ENCODE assay signal across 8 cellular contexts in the genomic region with DNA sequence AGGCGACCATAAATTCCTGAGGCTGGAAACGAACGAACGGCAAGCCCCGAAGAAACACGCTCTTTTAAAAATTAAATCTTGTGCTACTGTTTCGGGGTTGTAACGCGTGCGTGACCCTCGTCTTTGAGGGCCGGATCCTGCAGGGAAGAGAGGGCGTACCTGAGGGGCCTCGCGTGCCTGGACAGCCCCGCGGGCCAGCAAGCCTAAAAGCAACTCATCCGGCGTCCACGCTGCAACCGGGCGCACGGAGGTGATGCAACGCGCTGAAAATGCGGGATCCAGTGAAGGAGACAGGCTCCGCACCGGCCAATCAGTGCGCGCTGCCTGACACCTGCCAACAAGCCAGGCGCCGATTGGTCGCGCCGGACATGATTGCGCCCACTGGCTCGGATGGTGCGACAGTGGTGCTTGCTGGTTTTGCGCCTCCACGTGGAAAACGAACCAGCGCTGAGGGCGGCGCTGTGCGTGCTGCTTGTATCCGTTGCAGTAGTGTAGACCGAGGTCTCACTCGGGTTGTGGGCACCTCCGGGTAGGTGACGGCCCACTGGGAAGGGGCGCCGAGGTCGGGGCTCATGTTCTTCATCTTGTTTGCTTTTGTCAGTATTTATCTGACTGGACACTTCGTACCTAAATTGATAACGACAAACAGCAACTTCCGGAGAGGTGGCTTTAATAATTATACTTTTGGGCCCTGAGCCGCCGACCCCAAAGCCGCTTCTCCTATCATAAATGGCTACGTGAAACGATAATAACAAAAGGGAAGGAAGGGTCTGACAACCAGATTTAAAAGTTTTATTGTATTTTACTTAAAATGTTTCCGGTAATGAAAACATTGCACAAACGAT. TPM values are rescaled to one million over a fixed set of nuclear protein-coding genes. Genes with fewer than 3 reads are reported as not detected.
A peak's percentile ranks its signal among the peaks of the same experiment; 100 is the strongest.
DNase-seq lines count a peak whose midpoint lies in the region; ATAC-seq and TF ChIP-seq lines count a peak whose summit lies in the region.

A gene (minus strand): TSS at position 246 of the 845 bp plus-strand sequence. CDS start 4,278 bp downstream, outside the sequence.

- WGBS in aorta, 2 donors, result 0% methylated on average over 63 of the region's 63 CpGs

- peak within 1 kb of the TSS; percentile 80 for H3K27ac ChIP-seq in rectal smooth muscle tissue (ENCODE audit: low read depth, low read length)
- H3K27ac ChIP-seq in aorta (ENCODE audit: low read depth in 1 of 2, low read length in 2 of 2), result peak within 1 kb of the TSS in 1 of 2 donors; percentile 62

- intact Hi-C loops in aorta (cut with DNase I), result no loop called here

- in situ Hi-C loops in astrocyte of the cerebellum (cut with HindIII; ENCODE audit: low sequenced_read_pairs), result no loop called here

- TF ChIP-seq CTCF in astrocyte of the cerebellum (IDR thresholded peaks at IDR 0.05; ENCODE audit: low read depth, low read length, missing control alignments), result peak; percentile 27

- ATAC-seq in GM18508 (IDR thresholded peaks at IDR 0.05; ENCODE audit: insufficient read depth, unreplicated experiment) (peak; percentile 64), HG03025 (IDR thresholded peaks at IDR 0.05; ENCODE audit: low FRiP score, unreplicated experiment) (peak; percentile 94), aorta (ENCODE audit: low FRiP score) (peak; percentile 100)

- H3K4me3 ChIP-seq in astrocyte of the cerebellum (ENCODE audit: low read depth, low read length) (peak within 1 kb of the TSS; percentile 82), rectal smooth muscle tissue (ENCODE audit: low read length) (peak within 1 kb of the TSS; percentile 97), aorta (ENCODE audit: low read length in 2 of 2) (peak within 1 kb of the TSS; percentile 73 to 94)

- H3K27me3 ChIP-seq in rectal smooth muscle tissue (ENCODE audit: control insufficient read depth, insufficient read depth, low read length) (no peaks in the 10 kb centered on the region), aorta (ENCODE audit: control insufficient read depth in 1 of 2, insufficient read depth in 2 of 2, low read length in 1 of 2) (no peaks in the 10 kb centered on the region)

- peak; percentile 79 for DNase-seq in NCI-H2029 treated with DMSO at 0.1 percent for 48 hours (lab: John Stamatoyannopoulos, UW)
- peak; percentile 100 for DNase-seq in T-helper 9 cell
- DNase-seq in astrocyte of the cerebellum (ENCODE audit: low read depth), result peak; percentile 94
- DNase-seq in hepatic stellate cell (ENCODE audit: low spot score), result peak; percentile 98
- peak; percentile 98 to 99 for DNase-seq in aorta

- H3K36me3 ChIP-seq in rectal smooth muscle tissue (ENCODE audit: control insufficient read depth, insufficient read depth, low read length), result peaks cover 2% of the 10 kb centered on the region
- H3K36me3 ChIP-seq in aorta (ENCODE audit: control insufficient read depth in 1 of 2, insufficient read depth in 2 of 2, low read length in 1 of 2), result peaks cover 0 to 4% of the 10 kb centered on the region in 2 donors

- H3K9me3 ChIP-seq in aorta (ENCODE audit: control insufficient read depth, low read length), result no peaks in the 10 kb centered on the region

- H3K9ac ChIP-seq in rectal smooth muscle tissue (ENCODE audit: low read length), result peak within 1 kb of the TSS; percentile 78

- peaks cover 15% of the 10 kb centered on the region for H3K4me1 ChIP-seq in rectal smooth muscle tissue (ENCODE audit: control insufficient read depth, insufficient read depth, low read length)
- peaks cover 0 to 8% of the 10 kb centered on the region in 2 donors for H3K4me1 ChIP-seq in aorta (ENCODE audit: control insufficient read depth in 1 of 2, insufficient read depth in 2 of 2, low read length in 2 of 2)

RNA-seq across cellular contexts. Expression of the gene that starts here (rescaled TPM):
- total RNA-seq in aorta, result 10 to 100 TPM; 71.7 to 82.1 TPM
- polyA plus RNA-seq in aorta, result 10 to 100 TPM; 16.5 to 23.3 TPM
